15 cellular contexts compared by ENCODE assay signal in genomic region chr1:152968248-152968647, GRCh38. TPM values are rescaled to one million over a fixed set of nuclear protein-coding genes. Genes with fewer than 3 reads are reported as not detected.
DNase-seq lines count a peak whose midpoint lies in the region; ATAC-seq, FAIRE-seq and TF ChIP-seq lines count a peak whose summit lies in the region.
"Had no signal": no experiment of that assay in that cellular context is flagged by ENCODE, and none has a peak within 500 bp of the region (broad histone marks: within the 10 kb centered on the region; RNA-seq: fewer than 3 reads in every experiment).

No MANE protein-coding gene starts in this region.

- H3K9me3 ChIP-seq in MM.1S (replicated peaks; ENCODE audit: insufficient read depth, low read length) (no peaks in the 10 kb centered on the region), adrenal gland (replicated peaks in 1 of 3) (no peaks in the 10 kb centered on the region), psoas muscle (no peaks in the 10 kb centered on the region)
- H3K9me3 ChIP-seq: tibial artery had no signal

- no peak for TF ChIP-seq POLR2A in adrenal gland (IDR thresholded peaks at IDR 0.05)

- FAIRE-seq in RCC 7860 (lab: Jason Lieb, UNC): no peak

- intact Hi-C loops in adrenal gland (cut with DNase I) (no loop called here), psoas muscle (cut with DNase I) (no loop called here)

- no peaks in the 10 kb centered on the region for H4K20me1 ChIP-seq in MM.1S (ENCODE audit: insufficient read depth, low read length)

- in situ Hi-C loops in GM13977 (cut with MboI; ENCODE audit: low pct_unique_long_range_greater_than_20kb, low sequenced_read_pairs, unreplicated experiment): no loop called here

- no peaks in the 10 kb centered on the region for H3K36me3 ChIP-seq in MM.1S (replicated peaks; ENCODE audit: insufficient read depth, low read length)
- H3K36me3 ChIP-seq in adrenal gland (replicated peaks in 1 of 2): no peaks in the 10 kb centered on the region
- H3K36me3 ChIP-seq in psoas muscle (ENCODE audit: insufficient read depth in 1 of 2, low read depth in 1 of 2): no peaks in the 10 kb centered on the region
- H3K36me3 ChIP-seq: tibial artery had no signal

- WGBS in adrenal gland, 4 donors: 55 to 69% (median 61%) methylated on average over 2 of the region's 2 CpGs
- WGBS in psoas muscle, 3 donors: 48 to 58% (median 54%) methylated on average over 2 of the region's 2 CpGs

- peak overlapping the region; percentile 55 for H2AFZ ChIP-seq in MM.1S (ENCODE audit: low read length)

- H3K4me3 ChIP-seq in MM.1S (ENCODE audit: low read length) (no peak overlapping the region), adrenal gland (no peak overlapping the region), psoas muscle (no peak overlapping the region)
- H3K4me3 ChIP-seq: tibial artery had no signal

- ATAC-seq in GM19463 (IDR thresholded peaks at IDR 0.05; ENCODE audit: unreplicated experiment): peak; percentile 89
- ATAC-seq in HG02943 (IDR thresholded peaks at IDR 0.05; ENCODE audit: low read depth, unreplicated experiment): peak; percentile 87
- ATAC-seq in psoas muscle: no peak
- ATAC-seq: activated CD8-positive, alpha-beta memory T cell treated with anti-CD3 and anti-CD28 coated beads, Interleukin-2, amount 10 ng/mL, durations not matched to agents 7 days and 5 days had no signal

- H3K27ac ChIP-seq in MM.1S (ENCODE audit: low read length): peak overlapping the region; percentile 13; the same call in 1 of the 2 replicates
- H3K27ac ChIP-seq in adrenal gland: no peak overlapping the region
- no peak overlapping the region for H3K27ac ChIP-seq in psoas muscle
- H3K27ac ChIP-seq: tibial artery had no signal

- TF ChIP-seq CTCF in GM13977 (IDR thresholded peaks at IDR 0.05; ENCODE audit: extremely low read depth, insufficient read depth, missing control alignments) (no peak), MM.1S (IDR thresholded peaks at IDR 0.05; ENCODE audit: low read length) (no peak), adrenal gland (IDR thresholded peaks at IDR 0.05) (no peak), psoas muscle (IDR thresholded peaks at IDR 0.05) (no peak)

- DNase-seq in GM13977 (ENCODE audit: low spot score): peak; percentile 19
- DNase-seq in MM.1S: peak; percentile 93
- DNase-seq in adrenal gland: no peak
- DNase-seq in psoas muscle: no peak
- DNase-seq in RCC 7860 (ENCODE audit: low spot score): no peak
- no peak for DNase-seq in DMS79 (lab: John Stamatoyannopoulos, UW)
- DNase-seq: activated CD8-positive, alpha-beta memory T cell treated with anti-CD3 and anti-CD28 coated beads, Interleukin-2, amount 10 ng/mL, durations not matched to agents 7 days and 5 days; effector CD4-positive, alpha-beta T cell; head of caudate nucleus; tibial artery had no signal

- H3K9ac ChIP-seq in MM.1S (ENCODE audit: low read length): no peak overlapping the region

- H3K27me3 ChIP-seq in MM.1S (replicated peaks; ENCODE audit: insufficient read depth, low read length) (no peaks in the 10 kb centered on the region), adrenal gland (no peaks in the 10 kb centered on the region), psoas muscle (ENCODE audit: insufficient read depth in 3 of 3, low read length in 2 of 3) (no peaks in the 10 kb centered on the region)

- H3K9me2 ChIP-seq in MM.1S (replicated peaks; ENCODE audit: insufficient read depth, low read length): no peaks in the 10 kb centered on the region

- H3K79me2 ChIP-seq in MM.1S (ENCODE audit: low read length): no peaks in the 10 kb centered on the region

- H3K4me2 ChIP-seq in MM.1S (ENCODE audit: low read depth, low read length): peak overlapping the region; percentile 37

- H3K4me1 ChIP-seq in MM.1S (ENCODE audit: low read length) (peaks cover 14% of the 10 kb centered on the region), adrenal gland (replicated peaks in 1 of 2) (no peaks in the 10 kb centered on the region), psoas muscle (no peaks in the 10 kb centered on the region)
- H3K4me1 ChIP-seq: tibial artery had no signal

- no peaks in the 10 kb centered on the region for H3F3A ChIP-seq in MM.1S (ENCODE audit: insufficient read depth, low read length)

RNA-seq across cellular contexts. Expression of gene SPRR4, which starts 2.2 kb away (rescaled TPM):
- total RNA-seq in adrenal gland (not detected), psoas muscle (not detected)
- polyA plus RNA-seq in adrenal gland (not detected), psoas muscle (not detected)
- total RNA-seq: activated CD8-positive, alpha-beta memory T cell treated with anti-CD3 and anti-CD28 coated beads, Interleukin-2, amount 10 ng/mL, durations not matched to agents 7 days and 5 days; G401; M059J; T-helper 2 cell treated with Interferon-gamma antibody and Interleukin-4, amounts not matched to agents 100 ng/mL and 5 ng/mL, for 36 hours had no signal

RNA-seq across cellular contexts. Expression of gene SPRR1A, which starts 15.6 kb away (rescaled TPM):
- total RNA-seq in adrenal gland (not detected), psoas muscle (not detected)
- polyA plus RNA-seq in adrenal gland (not detected), psoas muscle (not detected)
- total RNA-seq: activated CD8-positive, alpha-beta memory T cell treated with anti-CD3 and anti-CD28 coated beads, Interleukin-2, amount 10 ng/mL, durations not matched to agents 7 days and 5 days; G401; M059J; T-helper 2 cell treated with Interferon-gamma antibody and Interleukin-4, amounts not matched to agents 100 ng/mL and 5 ng/mL, for 36 hours had no signal

RNA-seq across cellular contexts. Expression of gene SPRR5, which starts 21.2 kb away (rescaled TPM):
- total RNA-seq in adrenal gland (not detected), psoas muscle (not detected)
- polyA plus RNA-seq in adrenal gland (not detected), psoas muscle (not detected)
- total RNA-seq: activated CD8-positive, alpha-beta memory T cell treated with anti-CD3 and anti-CD28 coated beads, Interleukin-2, amount 10 ng/mL, durations not matched to agents 7 days and 5 days; G401; M059J; T-helper 2 cell treated with Interferon-gamma antibody and Interleukin-4, amounts not matched to agents 100 ng/mL and 5 ng/mL, for 36 hours had no signal

RNA-seq across cellular contexts. Expression of gene SPRR3, which starts 33.3 kb away (rescaled TPM):
- total RNA-seq in adrenal gland (under 1 TPM in 1 of 8 donors, not detected in 7; 0.67 TPM), psoas muscle (1 to 10 TPM in 1 of 4 donors, under 1 TPM in 1, not detected in 2; 0.32 to 1.1 TPM)
- polyA plus RNA-seq in adrenal gland (1 to 10 TPM; 2.2 to 6.1 (median 2.9) TPM), psoas muscle (1 to 10 TPM in 1 of 3 donors, under 1 TPM in 1, not detected in 1; 0.82 to 1.2 TPM)
- total RNA-seq: activated CD8-positive, alpha-beta memory T cell treated with anti-CD3 and anti-CD28 coated beads, Interleukin-2, amount 10 ng/mL, durations not matched to agents 7 days and 5 days; G401; M059J; T-helper 2 cell treated with Interferon-gamma antibody and Interleukin-4, amounts not matched to agents 100 ng/mL and 5 ng/mL, for 36 hours had no signal

RNA-seq across cellular contexts. Expression of gene IVL, which starts 59.9 kb away (rescaled TPM):
- not detected for total RNA-seq in adrenal gland
- polyA plus RNA-seq in adrenal gland: under 1 TPM in 2 of 3 donors, not detected in 1; 0.16 to 0.30 TPM
- total RNA-seq in psoas muscle: not detected
- polyA plus RNA-seq in psoas muscle: under 1 TPM in 1 of 3 donors, not detected in 2; 0.04 TPM
- total RNA-seq: activated CD8-positive, alpha-beta memory T cell treated with anti-CD3 and anti-CD28 coated beads, Interleukin-2, amount 10 ng/mL, durations not matched to agents 7 days and 5 days; G401; M059J; T-helper 2 cell treated with Interferon-gamma antibody and Interleukin-4, amounts not matched to agents 100 ng/mL and 5 ng/mL, for 36 hours had no signal

Comparison
In these comparisons a context has a peak if more than half of its experiments do, and no peak if none do; other contexts are left out.
1. DNase-seq: peak in GM13977 (single experiment) and MM.1S (single experiment); none in adrenal gland (0 of 7), psoas muscle (0 of 2), RCC 7860 (single experiment) and DMS79 (single experiment).
2. ATAC-seq: peak in GM19463 (single experiment) and HG02943 (single experiment); none in psoas muscle (0 of 4).